In genomic region chr6:52162940-52163908, GRCh38 we compare ENCODE assay signal across 9 cellular contexts. TPM values are rescaled to one million over a fixed set of nuclear protein-coding genes. Genes with fewer than 3 reads are reported as not detected.
DNase-seq lines count a peak whose midpoint lies in the region; ATAC-seq, FAIRE-seq and TF ChIP-seq lines count a peak whose summit lies in the region.
"Had no signal": no experiment of that assay in that cellular context is flagged by ENCODE, and none has a peak within 500 bp of the region (broad histone marks: within the 10 kb centered on the region; RNA-seq: fewer than 3 reads in every experiment).

No MANE protein-coding gene starts in this region.

- no peaks in the 10 kb centered on the region for H3K36me3 ChIP-seq in bronchial epithelial cell (ENCODE audit: control insufficient read depth, insufficient read depth, low read length)

- H3K4me1 Mint-ChIP-seq in naive B cell = no peaks in the 10 kb centered on the region

- no peak overlapping the region for H3K4me3 Mint-ChIP-seq in naive B cell

- no peaks in the 10 kb centered on the region for H3K36me3 Mint-ChIP-seq in naive B cell

- H3K27me3 Mint-ChIP-seq in naive B cell = peaks cover 0 to 3% (median 0%) of the 10 kb centered on the region in 3 donors

- H3K4me3 ChIP-seq in bronchial epithelial cell (ENCODE audit: low read depth, low read length) = no peak overlapping the region

- ATAC-seq in HG02870 (IDR thresholded peaks at IDR 0.05; ENCODE audit: unreplicated experiment) = peak; percentile 53
- no peak for ATAC-seq in naive B cell (ENCODE audit: low read depth in 2 of 2)

- no peak for FAIRE-seq in bronchial epithelial cell (lab: Jason Lieb, UNC)

- DNase-seq in Ammon's horn (ENCODE audit: low spot score) = peak; percentile 21
- DNase-seq in NCI-H345 (lab: John Stamatoyannopoulos, UW) = peak; percentile 38
- peak; percentile 64 for DNase-seq in bronchial epithelial cell (ENCODE audit: low read depth)
- DNase-seq in naive B cell = peak; percentile 1
- DNase-seq in A172 (ENCODE audit: low spot score) = no peak
- DNase-seq in activated gamma-delta T cell (lab: John Stamatoyannopoulos, UW) = no peak

- no peaks in the 10 kb centered on the region for H3K27me3 ChIP-seq in bronchial epithelial cell (ENCODE audit: control insufficient read depth, insufficient read depth, low read length)

- TF ChIP-seq CTCF in GM12873 (IDR thresholded peaks at IDR 0.05; ENCODE audit: insufficient read depth, low read depth, low read length, missing control alignments) = peak; percentile 90
- TF ChIP-seq CTCF in bronchial epithelial cell (IDR thresholded peaks at IDR 0.05; ENCODE audit: insufficient read depth, low read length, severe bottlenecking) = peak; percentile 73

- H3K9me3 Mint-ChIP-seq in naive B cell = peaks cover 0 to 30% (median 15%) of the 10 kb centered on the region in 7 donors

- peak overlapping the region in 1 of 6 donors; percentile 29 for H3K27ac Mint-ChIP-seq in naive B cell

RNA-seq across cellular contexts. Expression of gene IL17A, which starts 23.0 kb away (rescaled TPM):
- not detected in 2 replicates for total RNA-seq in bronchial epithelial cell
- polyA plus RNA-seq in naive B cell (ENCODE audit: low read depth in 6 of 6) = under 1 TPM in 1 of 6 donors, not detected in 5; 0.13 TPM
- total RNA-seq in A172 (2014; rRNA removed; shearing (Covaris generic)) = not detected in 2 replicates
- total RNA-seq: mononuclear cell had no signal

Comparison
In these comparisons a context has a peak if more than half of its experiments do, and no peak if none do; other contexts are left out.
1. DNase-seq: peak in Ammon's horn (single experiment), NCI-H345 (single experiment), bronchial epithelial cell (single experiment) and naive B cell (single experiment); none in A172 (single experiment) and activated gamma-delta T cell (single experiment).